Comparison of ENCODE assay signal across 12 cellular contexts in genomic region chr12:49094966-49095365, GRCh38. TPM values are rescaled to one million over a fixed set of nuclear protein-coding genes. Genes with fewer than 3 reads are reported as not detected.
DNase-seq lines count a peak whose midpoint lies in the region; ATAC-seq and TF ChIP-seq lines count a peak whose summit lies in the region.
"Had no signal": no experiment of that assay in that cellular context is flagged by ENCODE, and none has a peak within 500 bp of the region (broad histone marks: within the 10 kb centered on the region; RNA-seq: fewer than 3 reads in every experiment).

No MANE protein-coding gene starts in this region.

- peak overlapping the region; percentile 47 for H3K4me3 Mint-ChIP-seq in glutamatergic neuron (ENCODE audit: unreplicated experiment)

- TF ChIP-seq CTCF in heart right ventricle (IDR thresholded peaks at IDR 0.05) (no peak), glutamatergic neuron (IDR thresholded peaks at IDR 0.05; ENCODE audit: partially characterized antibody, unreplicated experiment) (no peak), tibial nerve (IDR thresholded peaks at IDR 0.05) (no peak)

- DNase-seq in heart right ventricle = no peak
- DNase-seq in cardiac septum (ENCODE audit: low spot score) = no peak
- no peak for DNase-seq in glutamatergic neuron
- DNase-seq in tibial nerve (ENCODE audit: low spot score in 2 of 2) = no peak
- DNase-seq in stimulated activated CD4-positive, alpha-beta T cell treated with anti-CD3 and anti-CD28 coated beads, Interleukin-1b, Interleukin-23, amount 100 ng/mL, for 48 hours = no peak
- DNase-seq: activated CD4-positive, CD25-positive, alpha-beta regulatory T cell; gastrocnemius medialis; NCI-H1436 treated with DMSO at 0.1 percent for 48 hours had no signal

- ATAC-seq in heart right ventricle (no peak), GM18511 (IDR thresholded peaks at IDR 0.05; ENCODE audit: unreplicated experiment) (no peak)
- ATAC-seq: activated naive CD4-positive, alpha-beta T cell treated with anti-CD3 and anti-CD28 coated beads, Interleukin-2, amount 50 U/mL, for 72 hours had no signal

- H3K27me3 Mint-ChIP-seq in glutamatergic neuron (ENCODE audit: unreplicated experiment) = peaks cover 25% of the 10 kb centered on the region

- H3K36me3 ChIP-seq in heart right ventricle (peaks cover 0 to 45% (median 24%) of the 10 kb centered on the region in 9 donors), tibial nerve (peaks cover 0 to 41% (median 0%) of the 10 kb centered on the region in 3 donors)

- TF ChIP-seq EP300 in tibial nerve (IDR thresholded peaks at IDR 0.05) = no peak

- H3K27me3 ChIP-seq in heart right ventricle (peaks cover 6 to 58% (median 40%) of the 10 kb centered on the region in 7 donors), tibial nerve (peaks cover 0 to 37% of the 10 kb centered on the region in 2 donors)

- peaks cover 10% of the 10 kb centered on the region for H3K36me3 Mint-ChIP-seq in glutamatergic neuron (ENCODE audit: unreplicated experiment)

- peaks cover 22% of the 10 kb centered on the region for H3K9me3 Mint-ChIP-seq in glutamatergic neuron (ENCODE audit: unreplicated experiment)
- H3K9me3 Mint-ChIP-seq: activated naive CD4-positive, alpha-beta T cell treated with anti-CD3 and anti-CD28 coated beads, Interleukin-2, amount 50 U/mL, for 72 hours had no signal

- WGBS in heart right ventricle, 2 donors = 74 to 87% methylated on average over 2 of the region's 2 CpGs
- 43 to 48% methylated on average over 2 of the region's 2 CpGs for WGBS in tibial nerve, 2 donors

- H3K9me3 ChIP-seq in heart right ventricle (no peaks in the 10 kb centered on the region), tibial nerve (no peaks in the 10 kb centered on the region)
- H3K9me3 ChIP-seq: gastrocnemius medialis, spleen had no signal

- H3K4me1 Mint-ChIP-seq in glutamatergic neuron (ENCODE audit: low read depth, unreplicated experiment) = peaks cover 5% of the 10 kb centered on the region

- H3K4me1 ChIP-seq in heart right ventricle (peaks cover 25 to 55% (median 50%) of the 10 kb centered on the region in 9 donors), tibial nerve (peaks cover 0 to 67% (median 38%) of the 10 kb centered on the region in 4 donors)

- no peak for TF ChIP-seq POLR2A in tibial nerve (IDR thresholded peaks at IDR 0.05)

- H3K4me3 ChIP-seq in heart right ventricle (peak overlapping the region in 7 of 10 donors; percentile 24 to 52 (median 32)), tibial nerve (peak overlapping the region in 3 of 4 donors; percentile 30 to 65 (median 42))

- H3K27ac ChIP-seq in heart right ventricle = no peak overlapping the region
- H3K27ac ChIP-seq in tibial nerve = peak overlapping the region; percentile 65 to 94 (median 84)
- H3K27ac ChIP-seq: gastrocnemius medialis, KMS-11 had no signal

- H3K27ac Mint-ChIP-seq in glutamatergic neuron (ENCODE audit: unreplicated experiment) = peak overlapping the region; percentile 28

- intact Hi-C loops in heart right ventricle (cut with DNase I) = no loop called here
- intact Hi-C loops in cardiac septum (cut with DNase I) = no loop called here

RNA-seq across cellular contexts. Expression of gene DHH, which starts 0.4 kb away (rescaled TPM):
- total RNA-seq in heart right ventricle (1 to 10 TPM in 2 of 10 donors, under 1 TPM in 8; 0.32 to 1.6 (median 0.74) TPM), cardiac septum (1.6 TPM), glutamatergic neuron (ENCODE audit: unreplicated experiment) (1.2 TPM), tibial nerve (10 to 100 TPM; 55.5 to 94.7 (median 60.1) TPM)
- 1 to 10 TPM in 1 of 2 donors, under 1 TPM in 1; 0.37 to 1.2 TPM for polyA plus RNA-seq in heart right ventricle

RNA-seq across cellular contexts. Expression of gene LMBR1L, which starts 15.7 kb away (rescaled TPM):
- total RNA-seq in heart right ventricle (10 to 100 TPM; 21.5 to 51.8 (median 30.8) TPM), cardiac septum (33.3 TPM), glutamatergic neuron (ENCODE audit: unreplicated experiment) (371 TPM), tibial nerve (10 to 100 TPM; 50.3 to 97.5 (median 73.0) TPM)
- polyA plus RNA-seq in heart right ventricle = 10 to 100 TPM; 24.8 to 47.0 TPM

RNA-seq across cellular contexts. Expression of gene RHEBL1, which starts 25.2 kb away (rescaled TPM):
- total RNA-seq in heart right ventricle (1 to 10 TPM in 2 of 10 donors, under 1 TPM in 6, not detected in 2; 0.23 to 1.9 (median 0.41) TPM), cardiac septum (0.38 TPM), glutamatergic neuron (ENCODE audit: unreplicated experiment) (2.3 TPM), tibial nerve (1 to 10 TPM in 2 of 4 donors, not detected in 2; 1.1 to 4.3 TPM)
- under 1 TPM; 0.43 to 0.73 TPM for polyA plus RNA-seq in heart right ventricle

RNA-seq across cellular contexts. Expression of gene KMT2D, which starts 34.4 kb away (rescaled TPM):
- total RNA-seq in heart right ventricle = 10 to 100 TPM; 32.6 to 65.3 (median 54.2) TPM
- polyA plus RNA-seq in heart right ventricle = 10 to 100 TPM in 1 of 2 donors, 1 to 10 TPM in 1; 9.6 to 60.6 TPM
- 63.8 TPM for total RNA-seq in cardiac septum
- total RNA-seq in glutamatergic neuron (ENCODE audit: unreplicated experiment) = 144 TPM
- 100 to 1,000 TPM in 1 of 4 donors, 10 to 100 TPM in 3; 53.5 to 102 (median 76.9) TPM for total RNA-seq in tibial nerve

RNA-seq across cellular contexts. Expression of gene TUBA1B, which starts 36.2 kb away (rescaled TPM):
- total RNA-seq in heart right ventricle = 100 to 1,000 TPM; 201 to 818 (median 309) TPM
- polyA plus RNA-seq in heart right ventricle = 1,000 to 10,000 TPM in 1 of 2 donors, 100 to 1,000 TPM in 1; 117 to 1,374 TPM
- total RNA-seq in cardiac septum = 377 TPM
- total RNA-seq in glutamatergic neuron (ENCODE audit: unreplicated experiment) = 924 TPM
- total RNA-seq in tibial nerve = 100 to 1,000 TPM; 516 to 967 (median 709) TPM

Comparison
In these comparisons a context has a peak if more than half of its experiments do, and no peak if none do; other contexts are left out.
1. H3K27ac ChIP-seq: peak in tibial nerve (4 of 4); none in heart right ventricle (0 of 10).
2. RNA of gene DHH, which starts 0.4 kb away (total RNA-seq): 55.5 to 94.7 TPM in tibial nerve; 1.6 TPM in cardiac septum (single experiment), 1.2 TPM in glutamatergic neuron (single experiment) and 0.32 to 1.6 TPM in heart right ventricle; every median in the first group is over 10 times any median in the second.